ENCODE assay signal across 13 cellular contexts in the genomic region with DNA sequence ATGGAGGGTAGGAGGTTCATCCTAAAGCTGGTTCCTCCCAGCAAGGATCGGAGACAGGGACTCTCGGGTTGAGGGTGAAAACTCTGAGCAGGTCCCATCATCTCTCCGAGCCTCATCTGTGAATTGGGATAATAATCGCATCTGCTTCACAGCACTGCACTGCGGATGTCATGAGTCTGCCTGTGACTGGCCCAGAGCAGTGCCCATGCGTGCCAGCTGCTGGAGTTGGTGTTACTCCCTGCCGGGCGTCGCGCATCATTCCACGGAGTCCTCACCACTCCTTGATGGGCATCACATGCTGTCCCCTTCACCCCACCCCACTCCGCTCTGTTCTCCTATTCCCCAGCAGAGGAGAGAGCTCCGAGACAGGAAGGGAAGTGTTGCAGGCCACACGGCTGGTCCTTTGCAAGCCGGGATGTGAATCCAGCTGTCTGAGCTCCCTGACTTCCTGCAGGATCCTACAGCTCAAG. TPM values are rescaled to one million over a fixed set of nuclear protein-coding genes. Genes with fewer than 3 reads are reported as not detected.
DNase-seq lines count a peak whose midpoint lies in the region; ATAC-seq, FAIRE-seq and TF ChIP-seq lines count a peak whose summit lies in the region.
"Had no signal": no experiment of that assay in that cellular context is flagged by ENCODE, and none has a peak within 500 bp of the region (broad histone marks: within the 10 kb centered on the region; RNA-seq: fewer than 3 reads in every experiment).

No MANE protein-coding gene starts in this region.

- ATAC-seq in stimulated activated naive CD8-positive, alpha-beta T cell treated with anti-CD3 and anti-CD28 coated beads, Interleukin-15, amount 100 ng/mL, for 72 hours, result no peak
- ATAC-seq: activated naive CD4-positive, alpha-beta T cell treated with anti-CD3 and anti-CD28 coated beads, Interleukin-2, amount 50 U/mL, for 72 hours had no signal

- POLR2A ChIA-PET in PC-9 (lab: Charles Lee; ENCODE audit: unreplicated experiment), result no interaction called here

- H3K27me3 ChIP-seq in astrocyte (ENCODE audit: insufficient read depth, low read length), result no peaks in the 10 kb centered on the region
- no peaks in the 10 kb centered on the region for H3K27me3 ChIP-seq in suprapubic skin
- 0 out of 2 replicates have a peak, but pooled peaks cover 5% of the 10 kb centered on the region for H3K27me3 ChIP-seq in PC-9 (ENCODE audit: insufficient read depth, low read depth)
- H3K27me3 ChIP-seq: thyroid gland had no signal

- peaks cover 17% of the 10 kb centered on the region for H3K27me3 Mint-ChIP-seq in activated naive CD4-positive, alpha-beta T cell treated with anti-CD3 and anti-CD28 coated beads, Interleukin-2, amount 10 ng/mL, durations not matched to agents 7 days and 5 days
- peaks cover 2% of the 10 kb centered on the region for H3K27me3 Mint-ChIP-seq in activated naive CD4-positive, alpha-beta T cell treated with anti-CD3 and anti-CD28 coated beads for 36 hours (ENCODE audit: low read depth)
- no peaks in the 10 kb centered on the region for H3K27me3 Mint-ChIP-seq in astrocyte (ENCODE audit: low read depth, unreplicated experiment)
- H3K27me3 Mint-ChIP-seq in mesothelial cell of epicardium (ENCODE audit: low read depth), result no peaks in the 10 kb centered on the region
- peaks cover 8% of the 10 kb centered on the region for H3K27me3 Mint-ChIP-seq in stimulated activated naive CD8-positive, alpha-beta T cell treated with anti-CD3 and anti-CD28 coated beads, Interleukin-15, amount 100 ng/mL, for 72 hours

- TF ChIP-seq CTCF in astrocyte (IDR thresholded peaks at IDR 0.05; ENCODE audit: insufficient read depth, low read depth, low read length) (no peak), mesothelial cell of epicardium (IDR thresholded peaks at IDR 0.05; ENCODE audit: unreplicated experiment) (no peak), suprapubic skin (IDR thresholded peaks at IDR 0.05) (no peak), PC-9 (conservative IDR thresholded peaks at IDR 0.05) (no peak)

- H3K4me1 Mint-ChIP-seq in activated naive CD4-positive, alpha-beta T cell treated with anti-CD3 and anti-CD28 coated beads, Interleukin-2, amount 10 ng/mL, durations not matched to agents 7 days and 5 days, result no peaks in the 10 kb centered on the region
- H3K4me1 Mint-ChIP-seq in activated naive CD4-positive, alpha-beta T cell treated with anti-CD3 and anti-CD28 coated beads for 36 hours (ENCODE audit: low read depth), result peaks cover 2% of the 10 kb centered on the region
- H3K4me1 Mint-ChIP-seq in astrocyte (ENCODE audit: low read depth, unreplicated experiment) (peaks cover 34% of the 10 kb centered on the region), mesothelial cell of epicardium (peaks cover 28% of the 10 kb centered on the region)
- H3K4me1 Mint-ChIP-seq in stimulated activated naive CD8-positive, alpha-beta T cell treated with anti-CD3 and anti-CD28 coated beads, Interleukin-15, amount 100 ng/mL, for 72 hours, result peaks cover 9% of the 10 kb centered on the region

- CTCF ChIA-PET in activated naive CD4-positive, alpha-beta T cell treated with anti-CD3 and anti-CD28 coated beads, Interleukin-2, amount 10 ng/mL, durations not matched to agents 7 days and 5 days (lab: Charles Lee), result interaction anchor here (0.7 to 1.7 kb wide), 3 partner anchors 134 to 206 kb away, joined by 3 to 8 read pairs (median 8); no protein-coding TSS in a partner anchor
- CTCF ChIA-PET in activated naive CD4-positive, alpha-beta T cell treated with anti-CD3 and anti-CD28 coated beads for 36 hours (lab: Charles Lee), result interaction anchor here (0.8 to 1.3 kb wide), 3 partner anchors 132 to 205 kb away, joined by 3 to 5 read pairs (median 4); a partner anchor contains a TSS
- CTCF ChIA-PET in PC-9 (lab: Charles Lee), result no interaction called here

- intact Hi-C loops in activated naive CD4-positive, alpha-beta T cell treated with anti-CD3 and anti-CD28 coated beads for 36 hours (cut with micrococcal nuclease), result no loop called here
- intact Hi-C loops in PC-9 (cut with micrococcal nuclease; ENCODE audit: unreplicated experiment), result no loop called here

- no peaks in the 10 kb centered on the region for H3K36me3 Mint-ChIP-seq in activated naive CD4-positive, alpha-beta T cell treated with anti-CD3 and anti-CD28 coated beads, Interleukin-2, amount 10 ng/mL, durations not matched to agents 7 days and 5 days
- peaks cover 4% of the 10 kb centered on the region for H3K36me3 Mint-ChIP-seq in activated naive CD4-positive, alpha-beta T cell treated with anti-CD3 and anti-CD28 coated beads for 36 hours (ENCODE audit: low read depth)
- peaks cover 12% of the 10 kb centered on the region for H3K36me3 Mint-ChIP-seq in astrocyte (ENCODE audit: low read depth, unreplicated experiment)
- peaks cover 23% of the 10 kb centered on the region for H3K36me3 Mint-ChIP-seq in mesothelial cell of epicardium

- H2AFZ ChIP-seq in astrocyte (ENCODE audit: low read depth, low read length) (no peak overlapping the region), PC-9 (no peak overlapping the region)

- 61% methylated on average over 11 of the region's 15 CpGs for WGBS in suprapubic skin

- H3K27ac Mint-ChIP-seq in activated naive CD4-positive, alpha-beta T cell treated with anti-CD3 and anti-CD28 coated beads, Interleukin-2, amount 10 ng/mL, durations not matched to agents 7 days and 5 days, result no peak overlapping the region
- no peak overlapping the region for H3K27ac Mint-ChIP-seq in activated naive CD4-positive, alpha-beta T cell treated with anti-CD3 and anti-CD28 coated beads for 36 hours
- H3K27ac Mint-ChIP-seq in astrocyte (ENCODE audit: unreplicated experiment) (peak overlapping the region; percentile 62), mesothelial cell of epicardium (peak overlapping the region; percentile 86)
- H3K27ac Mint-ChIP-seq in stimulated activated naive CD8-positive, alpha-beta T cell treated with anti-CD3 and anti-CD28 coated beads, Interleukin-15, amount 100 ng/mL, for 72 hours, result no peak overlapping the region
- H3K27ac Mint-ChIP-seq: activated naive CD4-positive, alpha-beta T cell treated with anti-CD3 and anti-CD28 coated beads, Interleukin-2, amount 50 U/mL, for 72 hours had no signal

- no TSS peak for BruUV-seq in PC-9 (replicated peaks; lab: Mats Ljungman, UMichigan)

- H3K4me3 Mint-ChIP-seq in activated naive CD4-positive, alpha-beta T cell treated with anti-CD3 and anti-CD28 coated beads, Interleukin-2, amount 10 ng/mL, durations not matched to agents 7 days and 5 days, result no peak overlapping the region
- no peak overlapping the region for H3K4me3 Mint-ChIP-seq in activated naive CD4-positive, alpha-beta T cell treated with anti-CD3 and anti-CD28 coated beads for 36 hours
- H3K4me3 Mint-ChIP-seq in astrocyte (ENCODE audit: unreplicated experiment) (no peak overlapping the region), mesothelial cell of epicardium (no peak overlapping the region)
- no peak overlapping the region for H3K4me3 Mint-ChIP-seq in stimulated activated naive CD8-positive, alpha-beta T cell treated with anti-CD3 and anti-CD28 coated beads, Interleukin-15, amount 100 ng/mL, for 72 hours

- DNase-seq in activated naive CD4-positive, alpha-beta T cell treated with anti-CD3 and anti-CD28 coated beads, Interleukin-2, amount 10 ng/mL, durations not matched to agents 7 days and 5 days, result peak; percentile 18
- DNase-seq in activated naive CD4-positive, alpha-beta T cell treated with anti-CD3 and anti-CD28 coated beads for 36 hours, result no peak
- DNase-seq in astrocyte (ENCODE audit: low read depth), result no peak
- peak; percentile 8 to 34 for DNase-seq in mesothelial cell of epicardium (ENCODE audit: low spot score in 2 of 2, unreplicated experiment in 2 of 2)
- peak; percentile 50 to 59 for DNase-seq in suprapubic skin (ENCODE audit: low spot score in 2 of 2)
- DNase-seq in stimulated activated naive CD8-positive, alpha-beta T cell treated with anti-CD3 and anti-CD28 coated beads, Interleukin-15, amount 100 ng/mL, for 72 hours, result no peak
- DNase-seq in PC-9, result no peak
- DNase-seq in hepatic stellate cell (ENCODE audit: low spot score), result no peak
- DNase-seq: hippocampal formation had no signal

- peak overlapping the region; percentile 45 for H3K4me2 ChIP-seq in astrocyte (ENCODE audit: low read length)
- no peak overlapping the region for H3K4me2 ChIP-seq in PC-9

- H4K20me1 ChIP-seq in astrocyte (ENCODE audit: insufficient read depth, low read length), result no peaks in the 10 kb centered on the region
- H4K20me1 ChIP-seq in PC-9 (ENCODE audit: insufficient read depth), result no peaks in the 10 kb centered on the region

- peaks cover 2% of the 10 kb centered on the region for H3K36me3 ChIP-seq in astrocyte (ENCODE audit: insufficient read depth, low read length)
- H3K36me3 ChIP-seq in suprapubic skin, result peaks cover 5% of the 10 kb centered on the region
- no peaks in the 10 kb centered on the region for H3K36me3 ChIP-seq in PC-9 (ENCODE audit: low read depth)
- H3K36me3 ChIP-seq: thyroid gland had no signal

- H3K4me1 ChIP-seq in astrocyte (ENCODE audit: insufficient read depth, low read length) (peaks cover 39% of the 10 kb centered on the region), suprapubic skin (peaks cover 32% of the 10 kb centered on the region), PC-9 (replicated peaks; ENCODE audit: insufficient read depth) (no peaks in the 10 kb centered on the region)
- H3K4me1 ChIP-seq: thyroid gland had no signal

- no peaks in the 10 kb centered on the region for H3K9me2 ChIP-seq in PC-9 (ENCODE audit: insufficient read depth)

- TF ChIP-seq POLR2A in suprapubic skin (IDR thresholded peaks at IDR 0.05), result no peak

- no peaks in the 10 kb centered on the region for H3F3A ChIP-seq in PC-9 (ENCODE audit: insufficient read depth, low read depth)

- no peaks in the 10 kb centered on the region for H3K9me3 Mint-ChIP-seq in activated naive CD4-positive, alpha-beta T cell treated with anti-CD3 and anti-CD28 coated beads, Interleukin-2, amount 10 ng/mL, durations not matched to agents 7 days and 5 days
- no peaks in the 10 kb centered on the region for H3K9me3 Mint-ChIP-seq in activated naive CD4-positive, alpha-beta T cell treated with anti-CD3 and anti-CD28 coated beads for 36 hours
- H3K9me3 Mint-ChIP-seq in astrocyte (ENCODE audit: unreplicated experiment) (no peaks in the 10 kb centered on the region), mesothelial cell of epicardium (no peaks in the 10 kb centered on the region)
- no peaks in the 10 kb centered on the region for H3K9me3 Mint-ChIP-seq in stimulated activated naive CD8-positive, alpha-beta T cell treated with anti-CD3 and anti-CD28 coated beads, Interleukin-15, amount 100 ng/mL, for 72 hours
- H3K9me3 Mint-ChIP-seq: activated naive CD4-positive, alpha-beta T cell treated with anti-CD3 and anti-CD28 coated beads, Interleukin-2, amount 50 U/mL, for 72 hours had no signal

- no peaks in the 10 kb centered on the region for H3K9me3 ChIP-seq in astrocyte (ENCODE audit: insufficient read depth, low read depth, low read length)
- H3K9me3 ChIP-seq in suprapubic skin, result no peaks in the 10 kb centered on the region
- no peaks in the 10 kb centered on the region for H3K9me3 ChIP-seq in PC-9 (ENCODE audit: insufficient read depth, low read depth)
- H3K9me3 ChIP-seq: thyroid gland had no signal

- no peak for TF ChIP-seq EP300 in suprapubic skin (IDR thresholded peaks at IDR 0.05)

- H3K27ac ChIP-seq in astrocyte (ENCODE audit: low read depth, low read length) (peak overlapping the region; percentile 34), suprapubic skin (no peak overlapping the region), PC-9 (no peak overlapping the region)
- H3K27ac ChIP-seq: thyroid gland had no signal

- H3K9ac ChIP-seq in astrocyte (ENCODE audit: low read length), result peak overlapping the region; percentile 17

- H3K79me2 ChIP-seq in astrocyte (ENCODE audit: insufficient read depth, low read length), result no peaks in the 10 kb centered on the region
- H3K79me2 ChIP-seq in PC-9 (ENCODE audit: low read depth), result no peaks in the 10 kb centered on the region

- H3K4me3 ChIP-seq in astrocyte (ENCODE audit: insufficient read depth, low read depth, low read length), result no peak overlapping the region
- H3K4me3 ChIP-seq in suprapubic skin, result no peak overlapping the region
- H3K4me3 ChIP-seq in PC-9, result no peak overlapping the region
- H3K4me3 ChIP-seq: thyroid gland had no signal

- FAIRE-seq in astrocyte (lab: Jason Lieb, UNC), result no peak

RNA-seq across cellular contexts. Expression of a gene that starts 35.1 kb away (rescaled TPM):
- not detected for total RNA-seq in activated naive CD4-positive, alpha-beta T cell treated with anti-CD3 and anti-CD28 coated beads for 36 hours
- total RNA-seq in astrocyte (not detected in 2 replicates), mesothelial cell of epicardium (not detected in 3 replicates), suprapubic skin (10 to 100 TPM in 1 of 4 donors, not detected in 3; 59.2 TPM), PC-9 (2021) (not detected in 2 replicates)
- total RNA-seq: activated naive CD4-positive, alpha-beta T cell treated with anti-CD3 and anti-CD28 coated beads, Interleukin-2, amount 50 U/mL, for 72 hours; epithelial cell of proximal tubule; LHCN-M2; thyroid gland had no signal

RNA-seq across cellular contexts. Expression of a gene that starts 41.9 kb away (rescaled TPM):
- total RNA-seq in activated naive CD4-positive, alpha-beta T cell treated with anti-CD3 and anti-CD28 coated beads for 36 hours, result not detected
- not detected in 2 replicates for total RNA-seq in astrocyte
- total RNA-seq in mesothelial cell of epicardium, result not detected in 3 replicates
- total RNA-seq in suprapubic skin, result 1 to 10 TPM in 1 of 4 donors, not detected in 3; 9.5 TPM
- not detected in 2 replicates for total RNA-seq in PC-9 (2021)
- total RNA-seq: activated naive CD4-positive, alpha-beta T cell treated with anti-CD3 and anti-CD28 coated beads, Interleukin-2, amount 50 U/mL, for 72 hours; epithelial cell of proximal tubule; LHCN-M2; thyroid gland had no signal

Comparison
In these comparisons a context has a peak if more than half of its experiments do, and no peak if none do; other contexts are left out.
1. DNase-seq: peak in activated naive CD4-positive, alpha-beta T cell treated with anti-CD3 and anti-CD28 coated beads, Interleukin-2, amount 10 ng/mL, durations not matched to agents 7 days and 5 days (single experiment), mesothelial cell of epicardium (2 of 2) and suprapubic skin (2 of 2); none in activated naive CD4-positive, alpha-beta T cell treated with anti-CD3 and anti-CD28 coated beads for 36 hours (single experiment), astrocyte (single experiment), stimulated activated naive CD8-positive, alpha-beta T cell treated with anti-CD3 and anti-CD28 coated beads, Interleukin-15, amount 100 ng/mL, for 72 hours (0 of 2), PC-9 (0 of 2) and hepatic stellate cell (single experiment).
2. H3K27ac Mint-ChIP-seq: peak in astrocyte (single experiment) and mesothelial cell of epicardium (single experiment); none in activated naive CD4-positive, alpha-beta T cell treated with anti-CD3 and anti-CD28 coated beads, Interleukin-2, amount 10 ng/mL, durations not matched to agents 7 days and 5 days (single experiment), activated naive CD4-positive, alpha-beta T cell treated with anti-CD3 and anti-CD28 coated beads for 36 hours (single experiment) and stimulated activated naive CD8-positive, alpha-beta T cell treated with anti-CD3 and anti-CD28 coated beads, Interleukin-15, amount 100 ng/mL, for 72 hours (0 of 2).